In the genomic region with DNA sequence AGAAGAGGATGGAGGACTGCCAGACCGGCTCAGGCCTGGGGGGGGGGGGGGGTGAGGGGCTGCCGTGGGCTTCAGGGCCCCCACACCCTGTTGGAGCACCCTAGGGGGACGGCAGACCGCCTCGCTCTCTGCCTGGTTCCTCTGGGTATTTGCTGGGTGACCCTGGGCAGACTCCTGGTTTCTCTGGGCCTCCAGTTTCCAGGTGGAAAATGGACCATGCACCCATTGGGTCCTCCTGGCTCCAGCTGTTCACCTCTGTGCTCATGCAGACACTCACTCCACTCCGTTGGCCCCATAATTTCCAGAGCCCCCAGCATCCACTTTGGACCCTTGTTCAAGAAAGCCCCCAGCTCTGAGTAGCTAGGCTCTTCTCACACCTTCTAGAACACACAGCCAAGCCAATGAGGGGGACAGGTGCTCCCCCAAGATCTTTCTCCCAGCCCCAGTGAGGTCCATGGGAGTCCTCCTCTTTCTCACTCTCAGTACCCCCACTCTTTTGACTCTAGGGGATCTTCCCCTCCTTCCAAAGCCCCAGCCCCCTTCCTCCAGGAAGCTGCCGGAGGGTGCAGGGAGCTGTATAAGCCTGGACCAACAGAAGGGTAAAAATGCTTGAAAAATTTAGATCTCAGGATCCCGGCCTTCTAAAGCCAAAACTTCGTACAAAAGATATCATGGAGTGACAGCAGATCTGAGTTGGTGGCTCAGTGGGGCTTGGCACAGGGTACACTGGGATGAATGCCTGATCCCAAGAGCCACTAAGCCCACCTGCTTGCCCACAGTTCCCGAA, we compare ENCODE assay signal across 20 cellular contexts.
DNase-seq lines count a peak whose midpoint lies in the region; ATAC-seq and TF ChIP-seq lines count a peak whose summit lies in the region.
"Had no signal": no experiment of that assay in that cellular context is flagged by ENCODE, and none has a peak within 500 bp of the region (broad histone marks: within the 10 kb centered on the region; RNA-seq: fewer than 3 reads in every experiment).

No MANE protein-coding gene starts in this region.

- no peak for TF ChIP-seq POLR2A in stomach (IDR thresholded peaks at IDR 0.05)

- no peak overlapping the region for H2AK5ac ChIP-seq in H9 (ENCODE audit: insufficient read length, low read length)
- H2AK5ac ChIP-seq in mesendoderm (ENCODE audit: low read length), result peak overlapping the region; percentile 93

- no peaks in the 10 kb centered on the region for H4K20me1 ChIP-seq in H9 (ENCODE audit: control insufficient read depth, insufficient read depth, insufficient read length)

- H3K18ac ChIP-seq in H9 (ENCODE audit: insufficient read length, low read depth, low read length) (no peak overlapping the region), mesendoderm (ENCODE audit: low read length) (peak overlapping the region; percentile 16)

- ATAC-seq in stimulated activated memory B cell treated with anti-CD40 and anti-IgM and Interleukin-4, amounts not matched to agents 10 μg/mL and 1 μg/mL and 100 μg/mL, for 72 hours, result no peak
- ATAC-seq: activated CD4-positive, CD25-positive, alpha-beta regulatory T cell treated with anti-CD3 and anti-CD28 coated beads, Interleukin-2, amount 50 U/mL, for 24 hours; esophagus mucosa; GM12878; naive thymus-derived CD4-positive, alpha-beta T cell had no signal

- no peak overlapping the region for H3K27ac ChIP-seq in H9 (ENCODE audit: insufficient read length, low read depth, low read length)
- H3K27ac ChIP-seq in coronary artery, result no peak overlapping the region
- no peak overlapping the region for H3K27ac ChIP-seq in mesendoderm (ENCODE audit: low read depth, low read length)
- H3K27ac ChIP-seq in stomach, result no peak overlapping the region
- H3K27ac ChIP-seq: breast epithelium, PC-9, SK-N-MC had no signal

- no peaks in the 10 kb centered on the region for H3K9me3 Mint-ChIP-seq in H9
- peaks cover 12% of the 10 kb centered on the region for H3K9me3 Mint-ChIP-seq in stimulated activated memory B cell treated with anti-CD40 and anti-IgM and Interleukin-4, amounts not matched to agents 10 μg/mL and 1 μg/mL and 100 μg/mL, for 72 hours
- H3K9me3 Mint-ChIP-seq: stimulated activated naive CD8-positive, alpha-beta T cell treated with anti-CD3 and anti-CD28 coated beads, Interleukin-15, Interleukin-2, amounts not matched to agents 100 ng/mL and 50 ng/mL, for 24 hours had no signal

- H3K4me1 Mint-ChIP-seq in H9, result peaks cover 13 to 27% of the 10 kb centered on the region in 2 experiments
- no peaks in the 10 kb centered on the region for H3K4me1 Mint-ChIP-seq in stimulated activated memory B cell treated with anti-CD40 and anti-IgM and Interleukin-4, amounts not matched to agents 10 μg/mL and 1 μg/mL and 100 μg/mL, for 72 hours

- H3K27me3 Mint-ChIP-seq in H9 (ENCODE audit: low read depth), result peaks cover 54% of the 10 kb centered on the region
- H3K27me3 Mint-ChIP-seq in stimulated activated memory B cell treated with anti-CD40 and anti-IgM and Interleukin-4, amounts not matched to agents 10 μg/mL and 1 μg/mL and 100 μg/mL, for 72 hours, result peaks cover 62% of the 10 kb centered on the region

- no peaks in the 10 kb centered on the region for H3K36me3 ChIP-seq in mesendoderm (ENCODE audit: control insufficient read depth, insufficient read depth, low read length)
- H3K36me3 ChIP-seq in stomach, result no peaks in the 10 kb centered on the region
- H3K36me3 ChIP-seq: BE2C, breast epithelium had no signal

- H3K4me2 ChIP-seq in H9 (ENCODE audit: insufficient read depth, insufficient read length, low read length) (peak overlapping the region; percentile 33), mesendoderm (ENCODE audit: low read length) (no peak overlapping the region)
- H3K4me2 ChIP-seq: PC-9 had no signal

- H3K23ac ChIP-seq in H9 (ENCODE audit: insufficient read length, low read depth, low read length), result no peak overlapping the region
- no peak overlapping the region for H3K23ac ChIP-seq in mesendoderm (ENCODE audit: low read length)

- no peak overlapping the region for H2BK20ac ChIP-seq in H9 (ENCODE audit: low read depth, low read length, poor library complexity, severe bottlenecking)

- no peak overlapping the region; the same call in 1 of the 2 replicates for H3K14ac ChIP-seq in H9 (ENCODE audit: insufficient read depth, low read length)

- H3K4me1 ChIP-seq in H9 (ENCODE audit: insufficient read depth, low read length), result no peaks in the 10 kb centered on the region
- peaks cover 8% of the 10 kb centered on the region for H3K4me1 ChIP-seq in mesendoderm (ENCODE audit: control insufficient read depth, low read depth, low read length)
- H3K4me1 ChIP-seq in stomach, result peaks cover 7 to 16% (median 11%) of the 10 kb centered on the region in 4 donors

- H4K5ac ChIP-seq in H9 (ENCODE audit: insufficient read length, low read depth, low read length), result no peak overlapping the region
- no peak overlapping the region for H4K5ac ChIP-seq in mesendoderm (ENCODE audit: low read length)

- peaks cover 8% of the 10 kb centered on the region for H3K23me2 ChIP-seq in H9 (ENCODE audit: insufficient read length, low read depth, low read length, poor library complexity, severe bottlenecking)

- no peak overlapping the region for H4K91ac ChIP-seq in H9 (ENCODE audit: insufficient read length, low read depth, low read length)

- H2BK15ac ChIP-seq in H9 (ENCODE audit: low read depth, low read length), result no peak overlapping the region
- no peak overlapping the region for H2BK15ac ChIP-seq in mesendoderm (replicated peaks; ENCODE audit: low read depth)

- no peak for TF ChIP-seq EP300 in stomach (IDR thresholded peaks at IDR 0.05)

- intact Hi-C loops in stomach (cut with DNase I; ENCODE audit: low total_unique reads), result no loop called here

- no peak overlapping the region for H3K9ac ChIP-seq in H9 (ENCODE audit: extremely low read depth, insufficient read length, low read length)
- no peak overlapping the region for H3K9ac ChIP-seq in mesendoderm (ENCODE audit: low read length)

- H3K4me3 Mint-ChIP-seq in H9, result peak overlapping the region; percentile 31 to 55; a peak in 4 of 5 replicates
- H3K4me3 Mint-ChIP-seq in stimulated activated memory B cell treated with anti-CD40 and anti-IgM and Interleukin-4, amounts not matched to agents 10 μg/mL and 1 μg/mL and 100 μg/mL, for 72 hours, result no peak overlapping the region
- H3K4me3 Mint-ChIP-seq: stimulated activated naive CD8-positive, alpha-beta T cell treated with anti-CD3 and anti-CD28 coated beads, Interleukin-15, Interleukin-2, amounts not matched to agents 100 ng/mL and 50 ng/mL, for 24 hours had no signal

- peak overlapping the region in 1 of 3 experiments; percentile 77; a peak in 1 of 7 replicates for H3K27ac Mint-ChIP-seq in H9
- H3K27ac Mint-ChIP-seq in stimulated activated memory B cell treated with anti-CD40 and anti-IgM and Interleukin-4, amounts not matched to agents 10 μg/mL and 1 μg/mL and 100 μg/mL, for 72 hours, result no peak overlapping the region
- H3K27ac Mint-ChIP-seq: naive thymus-derived CD4-positive, alpha-beta T cell; stimulated activated naive CD8-positive, alpha-beta T cell treated with anti-CD3 and anti-CD28 coated beads, Interleukin-15, Interleukin-2, amounts not matched to agents 100 ng/mL and 50 ng/mL, for 24 hours had no signal

- H3K4ac ChIP-seq in H9 (ENCODE audit: low read depth, low read length) (no peak overlapping the region), mesendoderm (ENCODE audit: low read depth, low read length) (no peak overlapping the region)

- WGBS in H9 (ENCODE audit: extremely low coverage, insufficient read length, low lambda C conversion rate), result no CpG with 5 or more reads among the region's 10 CpGs
- WGBS in mesendoderm (ENCODE audit: extremely low coverage, insufficient coverage, low lambda C conversion rate), result no CpG with 5 or more reads among the region's 10 CpGs
- 65 to 84% (median 69%) methylated on average over 5 to 10 of the region's 10 CpGs for WGBS in stomach, 5 donors

- H2BK5ac ChIP-seq in H9 (ENCODE audit: insufficient read length, low read length) (no peak overlapping the region), mesendoderm (ENCODE audit: low read length) (peak overlapping the region; percentile 45)

- H3K79me2 ChIP-seq in H9 (ENCODE audit: insufficient read depth, low read length), result no peaks in the 10 kb centered on the region
- H3K79me2 ChIP-seq in mesendoderm (ENCODE audit: control insufficient read depth, insufficient read depth, low read length), result no peaks in the 10 kb centered on the region

- H3K56ac ChIP-seq in H9 (ENCODE audit: insufficient read length, low read depth, low read length) (no peak overlapping the region), mesendoderm (ENCODE audit: low read length) (peak overlapping the region; percentile 60)

- no peaks in the 10 kb centered on the region for H3K36me3 Mint-ChIP-seq in H9 (ENCODE audit: insufficient read depth in 1 of 3, low read depth in 3 of 3)
- no peaks in the 10 kb centered on the region for H3K36me3 Mint-ChIP-seq in stimulated activated memory B cell treated with anti-CD40 and anti-IgM and Interleukin-4, amounts not matched to agents 10 μg/mL and 1 μg/mL and 100 μg/mL, for 72 hours

- H2BK12ac ChIP-seq in H9 (ENCODE audit: insufficient read length, low read depth, low read length), result no peak overlapping the region

- H2BK120ac ChIP-seq in H9 (ENCODE audit: low read depth, low read length, poor library complexity, severe bottlenecking), result no peak overlapping the region
- H2BK120ac ChIP-seq in mesendoderm (ENCODE audit: low read depth, low read length), result no peak overlapping the region

- TF ChIP-seq CTCF in H9 (conservative IDR thresholded peaks at IDR 0.05) (no peak), coronary artery (IDR thresholded peaks at IDR 0.05) (no peak), stomach (IDR thresholded peaks at IDR 0.05) (no peak)

- no peak overlapping the region for H3T11ph ChIP-seq in H9 (ENCODE audit: low read length)

- no peak for DNase-seq in H9
- DNase-seq in coronary artery (ENCODE audit: low spot score), result peak; percentile 66
- no peak for DNase-seq in mesendoderm
- peak; percentile 8 for DNase-seq in stomach
- DNase-seq in superior temporal gyrus (ENCODE audit: extremely low spot score), result no peak
- DNase-seq in effector CD4-positive, alpha-beta T cell, result no peak
- DNase-seq: GF-D8; NCI-H748 treated with DMSO at 0.1 percent for 48 hours; PC-9; stimulated activated CD4-positive, alpha-beta T cell treated with anti-CD3 and anti-CD28 coated beads, Interleukin-15, amount 100 ng/mL, for 24 hours; T-helper 9 cell had no signal

- H3K27me3 ChIP-seq in H9 (ENCODE audit: insufficient read depth, low read length), result no peaks in the 10 kb centered on the region; the same call in 1 of the 2 replicates
- H3K27me3 ChIP-seq in mesendoderm (ENCODE audit: insufficient read depth, low read length, poor library complexity), result no peaks in the 10 kb centered on the region
- peaks cover 10 to 71% (median 33%) of the 10 kb centered on the region in 3 donors for H3K27me3 ChIP-seq in stomach
- H3K27me3 ChIP-seq: BE2C had no signal

- no peaks in the 10 kb centered on the region for H3K79me1 ChIP-seq in H9 (ENCODE audit: insufficient read depth, low read depth, low read length, poor library complexity, severe bottlenecking)
- H3K79me1 ChIP-seq in mesendoderm (ENCODE audit: low read length), result no peaks in the 10 kb centered on the region

- H2AFZ ChIP-seq in H9 (ENCODE audit: low read length), result no peak overlapping the region
- H2AFZ ChIP-seq: PC-9 had no signal

- H4K8ac ChIP-seq in H9 (replicated peaks; ENCODE audit: insufficient read length, low read depth, low read length) (no peak overlapping the region), mesendoderm (ENCODE audit: low read depth, low read length) (no peak overlapping the region)

- no peaks in the 10 kb centered on the region for H3K9me3 ChIP-seq in H9 (ENCODE audit: control insufficient read depth, low read depth, low read length)
- peaks cover 0 to 8% (median 5%) of the 10 kb centered on the region in 4 donors for H3K9me3 ChIP-seq in stomach
- H3K9me3 ChIP-seq: BE2C had no signal

- H3K4me3 ChIP-seq in coronary artery, result no peak overlapping the region
- no peak overlapping the region for H3K4me3 ChIP-seq in mesendoderm (ENCODE audit: low read length)
- no peak overlapping the region for H3K4me3 ChIP-seq in stomach
- H3K4me3 ChIP-seq: GM12878, PC-9 had no signal

Comparison
In these comparisons a context has a peak if more than half of its experiments do, and no peak if none do; other contexts are left out.
1. DNase-seq: peak in coronary artery (single experiment) and stomach (single experiment); none in H9 (single experiment), mesendoderm (single experiment), superior temporal gyrus (single experiment) and effector CD4-positive, alpha-beta T cell (single experiment).